ENCODE assay signal across 27 cellular contexts in the genomic region with DNA sequence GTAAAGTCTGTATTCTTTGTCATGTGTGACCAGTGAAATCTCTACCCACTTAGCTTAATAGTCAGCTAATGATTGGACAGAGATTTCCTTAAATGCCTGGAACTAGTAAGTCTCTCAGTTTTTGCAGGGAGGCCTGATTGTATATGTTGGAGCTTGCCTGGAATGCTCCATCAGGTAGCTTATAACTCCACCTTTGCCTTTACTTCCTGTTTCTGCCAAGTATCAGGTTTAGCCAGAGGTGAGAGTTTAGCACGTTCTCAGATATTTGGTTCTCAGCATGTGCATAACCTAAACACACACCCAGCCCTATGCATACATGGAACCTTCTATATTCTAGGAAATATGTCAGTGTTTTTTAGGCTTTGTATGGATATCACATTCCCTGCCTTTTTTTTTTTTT.
"Had no signal": no experiment of that assay in that cellular context is flagged by ENCODE, and none has a peak within 500 bp of the region (broad histone marks: within the 10 kb centered on the region; RNA-seq: fewer than 3 reads in every experiment).

No MANE protein-coding gene starts in this region.

- H3K4me1 Mint-ChIP-seq: memory B cell; naive thymus-derived CD4-positive, alpha-beta T cell had no signal

- H3K9me3 ChIP-seq: mucosa of descending colon, ovary, right lobe of liver, suprapubic skin, upper lobe of right lung had no signal

- ATAC-seq: left colon; left lung; mucosa of descending colon; naive thymus-derived CD4-positive, alpha-beta T cell; natural killer cell treated with Interleukin-12 subunit alpha and Interleukin-12 subunit beta and Interleukin-15 and Interleukin-18, amount 100 ng/mL, for 72 hours; right lobe of liver; upper lobe of right lung had no signal

- FAIRE-seq: kidney, urothelium cell line had no signal

- H3K36me3 ChIP-seq: left lung, ovary, right atrium auricular region, right lobe of liver, suprapubic skin, thoracic aorta, upper lobe of right lung had no signal

- H3K4me3 ChIP-seq: left lung, lung, mucosa of descending colon, ovary, right atrium auricular region, right lobe of liver, skin epidermis, suprapubic skin, thoracic aorta, tibial artery, upper lobe of right lung had no signal

- H3K27me3 ChIP-seq: left lung, ovary, right atrium auricular region, right lobe of liver, suprapubic skin, tibial artery, upper lobe of right lung had no signal

- H3K4me1 ChIP-seq: left lung, right atrium auricular region, right lobe of liver, suprapubic skin, tibial artery, upper lobe of right lung had no signal

- H3K27ac Mint-ChIP-seq: memory B cell; naive thymus-derived CD4-positive, alpha-beta T cell; natural killer cell treated with Interleukin-12 subunit alpha and Interleukin-12 subunit beta and Interleukin-15 and Interleukin-18, amount 100 ng/mL, for 72 hours; progenitor cell of endocrine pancreas; stimulated activated naive CD8-positive, alpha-beta T cell treated with anti-CD3 and anti-CD28 coated beads, Interleukin-15, Interleukin-2, amounts not matched to agents 100 ng/mL and 50 ng/mL, for 24 hours had no signal

- H3K27me3 Mint-ChIP-seq: memory B cell; naive thymus-derived CD4-positive, alpha-beta T cell; natural killer cell treated with Interleukin-12 subunit alpha and Interleukin-12 subunit beta and Interleukin-15 and Interleukin-18, amount 100 ng/mL, for 72 hours; progenitor cell of endocrine pancreas; stimulated activated naive CD8-positive, alpha-beta T cell treated with anti-CD3 and anti-CD28 coated beads, Interleukin-15, Interleukin-2, amounts not matched to agents 100 ng/mL and 50 ng/mL, for 24 hours had no signal

- H3K4me3 Mint-ChIP-seq: memory B cell; naive thymus-derived CD4-positive, alpha-beta T cell; natural killer cell treated with Interleukin-12 subunit alpha and Interleukin-12 subunit beta and Interleukin-15 and Interleukin-18, amount 100 ng/mL, for 72 hours; stimulated activated naive CD8-positive, alpha-beta T cell treated with anti-CD3 and anti-CD28 coated beads, Interleukin-15, Interleukin-2, amounts not matched to agents 100 ng/mL and 50 ng/mL, for 24 hours had no signal

- H3K27ac ChIP-seq: left lung, ovary, right atrium auricular region, right lobe of liver, skin epidermis, suprapubic skin, thoracic aorta, tibial artery, upper lobe of right lung had no signal

- DNase-seq: hippocampal formation; kidney; left colon; left lung; midbrain; mucosa of descending colon; naive thymus-derived CD4-positive, alpha-beta T cell; ovary; right lobe of liver; stimulated activated CD4-positive, alpha-beta T cell treated with anti-CD3 and anti-CD28 coated beads, Interleukin-12 subunit alpha, Interleukin-12 subunit beta, amount 100 ng/mL, for 4 hours; stimulated activated CD4-positive, alpha-beta T cell treated with anti-CD3 and anti-CD28 coated beads, Interleukin-15, amount 100 ng/mL, for 24 hours; stimulated activated CD4-positive, alpha-beta T cell treated with anti-CD3 and anti-CD28 coated beads, Interleukin-2, amount 100 ng/mL, for 24 hours; stimulated activated CD4-positive, alpha-beta T cell treated with anti-CD3 and anti-CD28 coated beads, Interleukin-4, amount 100 ng/mL, for 1 hour; stimulated activated naive CD4-positive, alpha-beta T cell; tibial artery; trophoblast cell; upper lobe of right lung had no signal
